9 cellular contexts compared by ENCODE assay signal in genomic region chr5:173823721-173824567, GRCh38.
A peak's percentile ranks its signal among the peaks of the same experiment; 100 is the strongest.
DNase-seq lines count a peak whose midpoint lies in the region; ATAC-seq and TF ChIP-seq lines count a peak whose summit lies in the region.
"Had no signal": no experiment of that assay in that cellular context is flagged by ENCODE, and none has a peak within 500 bp of the region (broad histone marks: within the 10 kb centered on the region; RNA-seq: fewer than 3 reads in every experiment).

No MANE protein-coding gene starts in this region.

- TF ChIP-seq POLR2A in ovary (IDR thresholded peaks at IDR 0.05), result no peak
- TF ChIP-seq POLR2A in GM18505 (IDR thresholded peaks at IDR 0.05; ENCODE audit: borderline replicate concordance, extremely low read depth, insufficient read depth, insufficient read length), result no peak

- H3K9me3 ChIP-seq in fibroblast of lung (ENCODE audit: control insufficient read depth, insufficient read depth, low read depth, low read length), result no peaks in the 10 kb centered on the region
- H3K9me3 ChIP-seq in ovary, result no peaks in the 10 kb centered on the region

- H3K27me3 Mint-ChIP-seq in glutamatergic neuron (ENCODE audit: unreplicated experiment), result peaks cover 6% of the 10 kb centered on the region

- CTCF ChIA-PET in RWPE1 (lab: Yijun Ruan, JAX), result interaction anchor here (0.7 to 1.0 kb wide), 3 partner anchors 24 to 1397 kb away, joined by 3 to 4 read pairs (median 3); no protein-coding TSS in a partner anchor

- ATAC-seq in GM18505 (IDR thresholded peaks at IDR 0.05; ENCODE audit: unreplicated experiment), result no peak
- ATAC-seq in GM21390 (IDR thresholded peaks at IDR 0.05; ENCODE audit: unreplicated experiment), result no peak
- ATAC-seq in stimulated activated effector memory CD8-positive, alpha-beta T cell treated with anti-CD3 and anti-CD28 coated beads, Interleukin-12 subunit alpha, Interleukin-12 subunit beta, amount 100 ng/mL, for 72 hours, result no peak

- no peak for TF ChIP-seq EP300 in ovary (IDR thresholded peaks at IDR 0.05)

- H3K4me3 Mint-ChIP-seq in glutamatergic neuron (ENCODE audit: unreplicated experiment), result no peak overlapping the region
- no peak overlapping the region for H3K4me3 Mint-ChIP-seq in stimulated activated effector memory CD8-positive, alpha-beta T cell treated with anti-CD3 and anti-CD28 coated beads, Interleukin-12 subunit alpha, Interleukin-12 subunit beta, amount 100 ng/mL, for 72 hours

- no peaks in the 10 kb centered on the region for H3K79me2 ChIP-seq in fibroblast of lung (ENCODE audit: control insufficient read depth, insufficient read depth, low read length)

- H3K4me3 ChIP-seq in fibroblast of lung (replicated peaks in 1 of 4; ENCODE audit: control extremely low read depth in 1 of 4, insufficient read depth in 1 of 4, low read depth in 3 of 4, low read length in 4 of 4), result no peak overlapping the region
- H3K4me3 ChIP-seq in ovary, result no peak overlapping the region

- POLR2A ChIA-PET in RWPE1 (lab: Yijun Ruan, JAX; ENCODE audit: low non-redundant PET), result no interaction called here

- H3K9ac ChIP-seq in fibroblast of lung (ENCODE audit: insufficient read depth, low read length), result no peak overlapping the region

- TF ChIP-seq CTCF in RWPE1 (conservative IDR thresholded peaks at IDR 0.05; ENCODE audit: low read depth) (no peak), fibroblast of lung (conservative IDR thresholded peaks at IDR 0.05 in 1 of 2, IDR thresholded peaks at IDR 0.05 in 1 of 2; ENCODE audit: low read depth in 1 of 2, low read length in 2 of 2) (no peak), ovary (IDR thresholded peaks at IDR 0.05) (no peak), glutamatergic neuron (IDR thresholded peaks at IDR 0.05; ENCODE audit: partially characterized antibody, unreplicated experiment) (no peak)

- no peaks in the 10 kb centered on the region for H3K9me3 Mint-ChIP-seq in glutamatergic neuron (ENCODE audit: unreplicated experiment)
- peaks cover 4% of the 10 kb centered on the region for H3K9me3 Mint-ChIP-seq in stimulated activated effector memory CD8-positive, alpha-beta T cell treated with anti-CD3 and anti-CD28 coated beads, Interleukin-12 subunit alpha, Interleukin-12 subunit beta, amount 100 ng/mL, for 72 hours

- intact Hi-C loops in ovary (cut with DNase I), result no loop called here

- H3K4me1 Mint-ChIP-seq in glutamatergic neuron (ENCODE audit: low read depth, unreplicated experiment), result peaks cover 21% of the 10 kb centered on the region
- peaks cover 8% of the 10 kb centered on the region for H3K4me1 Mint-ChIP-seq in stimulated activated effector memory CD8-positive, alpha-beta T cell treated with anti-CD3 and anti-CD28 coated beads, Interleukin-12 subunit alpha, Interleukin-12 subunit beta, amount 100 ng/mL, for 72 hours

- H3K4me1 ChIP-seq in fibroblast of lung (ENCODE audit: control insufficient read depth, extremely low read depth, insufficient read depth, low read length) (no peaks in the 10 kb centered on the region), ovary (ENCODE audit: insufficient read depth) (peaks cover 8% of the 10 kb centered on the region)

- H3K27ac Mint-ChIP-seq in glutamatergic neuron (ENCODE audit: unreplicated experiment), result no peak overlapping the region
- H3K27ac Mint-ChIP-seq in stimulated activated effector memory CD8-positive, alpha-beta T cell treated with anti-CD3 and anti-CD28 coated beads, Interleukin-12 subunit alpha, Interleukin-12 subunit beta, amount 100 ng/mL, for 72 hours, result no peak overlapping the region

- H3K4me2 ChIP-seq in fibroblast of lung (ENCODE audit: extremely low read depth, insufficient read depth, low read length), result no peak overlapping the region

- 43 to 50% (median 44%) methylated on average over 10 of the region's 10 CpGs for WGBS in ovary, 3 donors

- peaks cover 14% of the 10 kb centered on the region for H3K36me3 Mint-ChIP-seq in glutamatergic neuron (ENCODE audit: unreplicated experiment)
- H3K36me3 Mint-ChIP-seq in stimulated activated effector memory CD8-positive, alpha-beta T cell treated with anti-CD3 and anti-CD28 coated beads, Interleukin-12 subunit alpha, Interleukin-12 subunit beta, amount 100 ng/mL, for 72 hours, result no peaks in the 10 kb centered on the region

- no peaks in the 10 kb centered on the region for H3K27me3 ChIP-seq in fibroblast of lung (ENCODE audit: control insufficient read depth, insufficient read depth, low read length)
- H3K27me3 ChIP-seq in ovary, result no peaks in the 10 kb centered on the region

- no peak overlapping the region for H2AFZ ChIP-seq in fibroblast of lung (ENCODE audit: low read length)

- H3K27ac ChIP-seq in RWPE1, result no peak overlapping the region
- no peak overlapping the region for H3K27ac ChIP-seq in fibroblast of lung (ENCODE audit: insufficient read depth, low read length)
- peak overlapping the region; percentile 42 to 43 for H3K27ac ChIP-seq in ovary

- H3K36me3 ChIP-seq in fibroblast of lung (ENCODE audit: control insufficient read depth, insufficient read depth, low read length) (no peaks in the 10 kb centered on the region), ovary (no peaks in the 10 kb centered on the region)

- no peaks in the 10 kb centered on the region for H4K20me1 ChIP-seq in fibroblast of lung (ENCODE audit: control insufficient read depth, extremely low read depth, insufficient read depth, low read length)

- DNase-seq in EL, result peak; percentile 91
- peak; percentile 86 for DNase-seq in RWPE1 (ENCODE audit: low spot score)
- peak; percentile 48 to 90 for DNase-seq in fibroblast of lung (ENCODE audit: low read depth in 2 of 2)
- DNase-seq in ovary, result peak; percentile 21 to 53 (median 24)
- no peak for DNase-seq in glutamatergic neuron
- DNase-seq in stimulated activated effector memory CD8-positive, alpha-beta T cell treated with anti-CD3 and anti-CD28 coated beads, Interleukin-12 subunit alpha, Interleukin-12 subunit beta, amount 100 ng/mL, for 72 hours (ENCODE audit: low spot score in 2 of 2), result no peak
- DNase-seq: activated CD4-positive, CD25-positive, alpha-beta regulatory T cell treated with anti-CD3 and anti-CD28 coated beads, Interleukin-2, amount 50 U/mL, for 72 hours had no signal

Comparison
In these comparisons a context has a peak if more than half of its experiments do, and no peak if none do; other contexts are left out.
1. DNase-seq: peak in EL (single experiment), RWPE1 (single experiment), fibroblast of lung (2 of 2) and ovary (5 of 5); none in glutamatergic neuron (single experiment) and stimulated activated effector memory CD8-positive, alpha-beta T cell treated with anti-CD3 and anti-CD28 coated beads, Interleukin-12 subunit alpha, Interleukin-12 subunit beta, amount 100 ng/mL, for 72 hours (0 of 2).
2. H3K27ac ChIP-seq: peak in ovary (2 of 2); none in RWPE1 (single experiment) and fibroblast of lung (single experiment).